33 cellular contexts compared by ENCODE assay signal in genomic region chr13:30222253-30222652, GRCh38.
DNase-seq lines count a peak whose midpoint lies in the region; ATAC-seq, FAIRE-seq and TF ChIP-seq lines count a peak whose summit lies in the region.
"Had no signal": no experiment of that assay in that cellular context is flagged by ENCODE, and none has a peak within 500 bp of the region (broad histone marks: within the 10 kb centered on the region; RNA-seq: fewer than 3 reads in every experiment).

No MANE protein-coding gene starts in this region.

- no peak for TF ChIP-seq CTCF in mammary epithelial cell (conservative IDR thresholded peaks at IDR 0.05 in 1 of 2, IDR thresholded peaks at IDR 0.05 in 1 of 2; ENCODE audit: extremely low read depth in 1 of 2, insufficient read depth in 1 of 2, low read depth in 1 of 2, low read length in 2 of 2)
- TF ChIP-seq CTCF in breast epithelium (IDR thresholded peaks at IDR 0.05), result no peak
- TF ChIP-seq CTCF in PC-3 (conservative IDR thresholded peaks at IDR 0.05; ENCODE audit: low read depth, low read length), result no peak
- TF ChIP-seq CTCF in endothelial cell of umbilical vein (IDR thresholded peaks at IDR 0.05; ENCODE audit: extremely low read depth in 1 of 2, insufficient read depth in 1 of 2, low read depth in 1 of 2, low read length in 2 of 2), result no peak

- H3K27me3 Mint-ChIP-seq in stimulated activated naive B cell treated with anti-CD40 and anti-IgM and Interleukin-4, amounts not matched to agents 10 μg/mL and 1 μg/mL and 100 μg/mL, for 72 hours, result no peaks in the 10 kb centered on the region
- H3K27me3 Mint-ChIP-seq: CD4-positive, alpha-beta T cell; T-cell had no signal

- H3K4me3 ChIP-seq in mammary epithelial cell (replicated peaks in 1 of 3; ENCODE audit: insufficient read depth in 1 of 3, low read depth in 2 of 3, low read length in 3 of 3), result no peak overlapping the region
- no peak overlapping the region for H3K4me3 ChIP-seq in breast epithelium
- no peak overlapping the region for H3K4me3 ChIP-seq in PC-3 (ENCODE audit: low read length)
- no peak overlapping the region for H3K4me3 ChIP-seq in endothelial cell of umbilical vein (replicated peaks in 1 of 3; ENCODE audit: insufficient read depth in 1 of 3, low read depth in 1 of 3, low read length in 3 of 3)
- no peak overlapping the region for H3K4me3 ChIP-seq in SJCRH30
- H3K4me3 ChIP-seq: adrenal gland, body of pancreas, dorsolateral prefrontal cortex, gastroesophageal sphincter, lung, mucosa of descending colon, skin epidermis had no signal

- peak overlapping the region; percentile 47 for H3K27ac Mint-ChIP-seq in stimulated activated naive B cell treated with anti-CD40 and anti-IgM and Interleukin-4, amounts not matched to agents 10 μg/mL and 1 μg/mL and 100 μg/mL, for 72 hours
- H3K27ac Mint-ChIP-seq: CD4-positive, alpha-beta T cell; T-cell had no signal

- intact Hi-C loops in mammary epithelial cell (cut with micrococcal nuclease), result no loop called here
- intact Hi-C loops in breast epithelium (cut with DNase I; ENCODE audit: low total_unique reads), result no loop called here
- intact Hi-C loops in PC-3 (cut with micrococcal nuclease), result no loop called here
- intact Hi-C loops in endothelial cell of umbilical vein (cut with micrococcal nuclease), result no loop called here

- FAIRE-seq in endothelial cell of umbilical vein (lab: Jason Lieb, UNC), result peak; percentile 33
- FAIRE-seq: A204.1, GM19239 had no signal

- BruUV-seq in mammary epithelial cell (replicated peaks; lab: Mats Ljungman, UMichigan), result no TSS peak
- BruUV-seq in PC-3 (replicated peaks; lab: Mats Ljungman, UMichigan), result no TSS peak
- BruUV-seq in endothelial cell of umbilical vein (replicated peaks; lab: Mats Ljungman, UMichigan), result no TSS peak

- H3K9ac ChIP-seq in mammary epithelial cell (ENCODE audit: insufficient read depth, low read length) (no peak overlapping the region), PC-3 (ENCODE audit: low read length) (no peak overlapping the region), endothelial cell of umbilical vein (replicated peaks; ENCODE audit: extremely low read depth, insufficient read depth, low read length) (no peak overlapping the region)

- dilution Hi-C loops in mammary epithelial cell (cut with HindIII; ENCODE audit: low sequenced_read_pairs), result no loop called here
- dilution Hi-C loops in endothelial cell of umbilical vein (cut with MboI; ENCODE audit: extremely low pct_ligation_motif_present, low sequenced_read_pairs), result no loop called here

- H3K79me2 ChIP-seq in mammary epithelial cell (ENCODE audit: insufficient read depth, low read length), result peaks cover 5% of the 10 kb centered on the region
- H3K79me2 ChIP-seq in PC-3 (ENCODE audit: low read length), result no peaks in the 10 kb centered on the region
- H3K79me2 ChIP-seq in endothelial cell of umbilical vein (ENCODE audit: control insufficient read depth, insufficient read depth, low read length), result peaks cover 2% of the 10 kb centered on the region

- CTCF ChIA-PET in mammary epithelial cell (lab: Charles Lee; ENCODE audit: low non-redundant PET), result no interaction called here
- CTCF ChIA-PET in PC-3 (lab: Charles Lee), result no interaction called here
- CTCF ChIA-PET in endothelial cell of umbilical vein (lab: Charles Lee), result interaction anchor here (1.3 kb wide), 1 partner anchor 10 kb away, joined by 3 read pairs; no protein-coding TSS in a partner anchor

- no peaks in the 10 kb centered on the region for H3F3A ChIP-seq in PC-3 (ENCODE audit: low read length, unreplicated experiment)

- H3K36me3 Mint-ChIP-seq in stimulated activated naive B cell treated with anti-CD40 and anti-IgM and Interleukin-4, amounts not matched to agents 10 μg/mL and 1 μg/mL and 100 μg/mL, for 72 hours, result peaks cover 42 to 59% of the 10 kb centered on the region in 2 donors

- H3K27me3 ChIP-seq in mammary epithelial cell (ENCODE audit: insufficient read depth, low read length), result no peaks in the 10 kb centered on the region
- H3K27me3 ChIP-seq in breast epithelium, result no peaks in the 10 kb centered on the region
- H3K27me3 ChIP-seq in PC-3 (ENCODE audit: low read length), result no peaks in the 10 kb centered on the region
- no peaks in the 10 kb centered on the region for H3K27me3 ChIP-seq in endothelial cell of umbilical vein (ENCODE audit: control insufficient read depth in 2 of 2, insufficient read depth in 2 of 2, low read length in 2 of 2)
- no peaks in the 10 kb centered on the region for H3K27me3 ChIP-seq in SJCRH30
- H3K27me3 ChIP-seq: adrenal gland, body of pancreas, dorsolateral prefrontal cortex, gastroesophageal sphincter had no signal

- peaks cover 6% of the 10 kb centered on the region in 2 donors for H3K4me1 Mint-ChIP-seq in stimulated activated naive B cell treated with anti-CD40 and anti-IgM and Interleukin-4, amounts not matched to agents 10 μg/mL and 1 μg/mL and 100 μg/mL, for 72 hours
- H3K4me1 Mint-ChIP-seq: T-cell had no signal

- H3K27ac ChIP-seq in mammary epithelial cell (ENCODE audit: insufficient read depth, low read depth, low read length) (no peak overlapping the region), breast epithelium (no peak overlapping the region), PC-3 (ENCODE audit: low read length) (no peak overlapping the region), endothelial cell of umbilical vein (ENCODE audit: insufficient read depth, low read depth, low read length) (no peak overlapping the region), SJCRH30 (no peak overlapping the region)
- H3K27ac ChIP-seq: adrenal gland, body of pancreas, dorsolateral prefrontal cortex, gastroesophageal sphincter, skin epidermis had no signal

- TF ChIP-seq POLR2A in breast epithelium (IDR thresholded peaks at IDR 0.05) (no peak), endothelial cell of umbilical vein (IDR thresholded peaks at IDR 0.05; ENCODE audit: low read depth, low read length) (no peak)

- in situ Hi-C loops in mammary epithelial cell (cut with MboI; ENCODE audit: low sequenced_read_pairs in 2 of 2), result no loop called here

- WGBS in mammary epithelial cell (ENCODE audit: low coverage, missing lambda C conversion rate), result 97% methylated on average over 3 of the region's 3 CpGs

- H3K9me2 ChIP-seq in PC-3 (replicated peaks; ENCODE audit: low read length), result no peaks in the 10 kb centered on the region

- H3K9me3 ChIP-seq in mammary epithelial cell (replicated peaks; ENCODE audit: insufficient read depth, low read length), result no peaks in the 10 kb centered on the region
- H3K9me3 ChIP-seq in breast epithelium, result peaks cover 0 to 7% of the 10 kb centered on the region in 2 donors
- H3K9me3 ChIP-seq in PC-3 (ENCODE audit: low read length), result no peaks in the 10 kb centered on the region
- H3K9me3 ChIP-seq in endothelial cell of umbilical vein (replicated peaks; ENCODE audit: control insufficient read depth, insufficient read depth, low read length), result no peaks in the 10 kb centered on the region
- no peaks in the 10 kb centered on the region; the same call in 1 of the 2 replicates for H3K9me3 ChIP-seq in SJCRH30 (replicated peaks)
- H3K9me3 ChIP-seq: body of pancreas had no signal

- POLR2A ChIA-PET in PC-3 (lab: Charles Lee; ENCODE audit: unreplicated experiment) (no interaction called here), endothelial cell of umbilical vein (lab: Charles Lee) (no interaction called here)

- no peak for ATAC-seq in PC-3
- peak in 1 of 2 donors; percentile 46 for ATAC-seq in stimulated activated naive B cell treated with anti-CD40 and anti-IgM and Interleukin-4, amounts not matched to agents 10 μg/mL and 1 μg/mL and 100 μg/mL, for 72 hours (replicated peaks)
- ATAC-seq: body of pancreas, gastroesophageal sphincter, left cardiac atrium, mucosa of descending colon, T-cell had no signal

- H3K9me1 ChIP-seq in endothelial cell of umbilical vein (replicated peaks; ENCODE audit: control insufficient read depth, extremely low read depth, insufficient read depth, low read length), result no peaks in the 10 kb centered on the region

- H3K36me3 ChIP-seq in mammary epithelial cell (ENCODE audit: insufficient read depth, low read length) (peaks cover 5% of the 10 kb centered on the region), breast epithelium (peaks cover 4% of the 10 kb centered on the region), PC-3 (ENCODE audit: low read depth, low read length) (0 out of 2 replicates have a peak, but pooled peaks cover 4% of the 10 kb centered on the region), endothelial cell of umbilical vein (ENCODE audit: control insufficient read depth in 2 of 2, extremely low read depth in 1 of 2, insufficient read depth in 2 of 2, low read length in 2 of 2) (peaks cover 2 to 6% of the 10 kb centered on the region in 2 experiments), SJCRH30 (peaks cover 8% of the 10 kb centered on the region; the same call in 1 of the 2 replicates)
- H3K36me3 ChIP-seq: adrenal gland had no signal

- H3K9me3 Mint-ChIP-seq in stimulated activated naive B cell treated with anti-CD40 and anti-IgM and Interleukin-4, amounts not matched to agents 10 μg/mL and 1 μg/mL and 100 μg/mL, for 72 hours, result peaks cover 11 to 18% of the 10 kb centered on the region in 2 donors

- DNase-seq in mammary epithelial cell (peak; percentile 1), breast epithelium (ENCODE audit: low spot score in 2 of 2) (no peak), PC-3 (peak; percentile 6), endothelial cell of umbilical vein (ENCODE audit: low read depth, low spot score) (no peak), SJCRH30 (no peak), DMS53 (lab: John Stamatoyannopoulos, UW) (no peak), UCSD-AML1 (lab: John Stamatoyannopoulos, UW; ENCODE audit: unreplicated experiment) (no peak)
- DNase-seq in stimulated activated naive B cell treated with anti-CD40 and anti-IgM and Interleukin-4, amounts not matched to agents 10 μg/mL and 1 μg/mL and 100 μg/mL, for 72 hours, result no peak
- DNase-seq: activated CD4-positive, alpha-beta T cell treated with anti-CD3 and anti-CD28 coated beads, Interleukin-2, amount 50 U/mL, for 1 hour; activated CD4-positive, CD25-positive, alpha-beta regulatory T cell; activated naive CD4-positive, alpha-beta T cell treated with Interleukin-2 at 50 U/mL for 16 hours; adrenal gland; body of pancreas; CD4-positive, alpha-beta T cell; cerebellar nuclear complex; DND-41; dorsolateral prefrontal cortex; GOT3; hippocampal formation; Kasumi-1; left cardiac atrium; mucosa of descending colon; MV-4-11; NCI-H1436 treated with DMSO at 0.1 percent for 48 hours; NCI-H2107; NCI-H748 treated with DMSO at 0.1 percent for 48 hours; stimulated activated naive CD4-positive, alpha-beta T cell; T-cell had no signal

- no peaks in the 10 kb centered on the region for H4K20me1 ChIP-seq in mammary epithelial cell (ENCODE audit: insufficient read depth, low read length)
- no peaks in the 10 kb centered on the region for H4K20me1 ChIP-seq in PC-3 (ENCODE audit: low read length)
- no peaks in the 10 kb centered on the region for H4K20me1 ChIP-seq in endothelial cell of umbilical vein (replicated peaks; ENCODE audit: control insufficient read depth, extremely low read depth, insufficient read depth, low read length)

- H2AFZ ChIP-seq in mammary epithelial cell (ENCODE audit: low read depth, low read length), result no peak overlapping the region
- no peak overlapping the region for H2AFZ ChIP-seq in PC-3 (ENCODE audit: low read length)
- H2AFZ ChIP-seq in endothelial cell of umbilical vein (ENCODE audit: low read depth, low read length), result no peak overlapping the region

- H3K4me1 ChIP-seq in mammary epithelial cell (ENCODE audit: insufficient read depth, low read length) (peaks cover 8% of the 10 kb centered on the region), breast epithelium (no peaks in the 10 kb centered on the region), PC-3 (ENCODE audit: insufficient read depth, low read length) (peaks cover 7% of the 10 kb centered on the region), endothelial cell of umbilical vein (ENCODE audit: control insufficient read depth, extremely low read depth, insufficient read depth, low read length) (no peaks in the 10 kb centered on the region), SJCRH30 (no peaks in the 10 kb centered on the region)
- H3K4me1 ChIP-seq: adrenal gland, body of pancreas, gastroesophageal sphincter had no signal

- no peak overlapping the region for H3K4me3 Mint-ChIP-seq in stimulated activated naive B cell treated with anti-CD40 and anti-IgM and Interleukin-4, amounts not matched to agents 10 μg/mL and 1 μg/mL and 100 μg/mL, for 72 hours
- H3K4me3 Mint-ChIP-seq: CD4-positive, alpha-beta T cell; T-cell had no signal

- no peak overlapping the region for H3K4me2 ChIP-seq in mammary epithelial cell (ENCODE audit: insufficient read depth, low read depth, low read length)
- H3K4me2 ChIP-seq in PC-3 (ENCODE audit: low read length), result no peak overlapping the region
- H3K4me2 ChIP-seq in endothelial cell of umbilical vein (ENCODE audit: insufficient read depth, low read length), result no peak overlapping the region

Comparison
In these comparisons a context has a peak if more than half of its experiments do, and no peak if none do; other contexts are left out.
1. DNase-seq: peak in mammary epithelial cell (single experiment) and PC-3 (single experiment); none in breast epithelium (0 of 2), endothelial cell of umbilical vein (single experiment), stimulated activated naive B cell treated with anti-CD40 and anti-IgM and Interleukin-4, amounts not matched to agents 10 μg/mL and 1 μg/mL and 100 μg/mL, for 72 hours (single experiment), SJCRH30 (0 of 2), DMS53 (single experiment) and UCSD-AML1 (single experiment).